Comparison of ENCODE assay signal across 10 cellular contexts in the genomic region with DNA sequence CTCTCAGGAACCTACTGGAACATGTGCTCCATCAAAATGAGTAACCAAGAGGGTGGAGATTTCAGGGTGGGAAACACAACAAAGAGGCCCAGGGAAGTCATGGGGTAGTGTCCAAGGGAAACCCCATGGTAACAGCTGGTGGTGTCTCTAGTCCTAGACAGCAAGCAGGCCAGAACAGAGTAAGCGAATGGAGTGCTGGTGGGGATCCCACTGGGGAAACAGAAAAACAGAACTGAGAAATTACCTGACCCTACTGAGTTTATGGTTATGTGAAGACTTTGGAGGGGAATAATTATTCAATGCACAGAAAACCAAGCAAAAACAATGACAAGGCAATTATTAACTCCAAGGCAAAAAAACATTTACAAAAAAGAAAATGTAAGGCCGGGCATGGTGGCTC.
DNase-seq lines count a peak whose midpoint lies in the region; ATAC-seq and TF ChIP-seq lines count a peak whose summit lies in the region.
"Had no signal": no experiment of that assay in that cellular context is flagged by ENCODE, and none has a peak within 500 bp of the region (broad histone marks: within the 10 kb centered on the region; RNA-seq: fewer than 3 reads in every experiment).

No MANE protein-coding gene starts in this region.

- ATAC-seq in GM18502 (IDR thresholded peaks at IDR 0.05; ENCODE audit: poor library complexity, unreplicated experiment) (peak; percentile 84), HG03039 (IDR thresholded peaks at IDR 0.05; ENCODE audit: unreplicated experiment) (peak; percentile 77), SK-N-SH treated with all-trans-retinoic acid at 6 μM for 48 hours (no peak)

- TF ChIP-seq CTCF in GM20000 (IDR thresholded peaks at IDR 0.05; ENCODE audit: extremely low read depth, missing control alignments) (no peak), choroid plexus epithelial cell (conservative IDR thresholded peaks at IDR 0.05; ENCODE audit: low read depth, low read length) (no peak), GM10266 (IDR thresholded peaks at IDR 0.05; ENCODE audit: control insufficient read depth, insufficient read depth, low read depth, missing control alignments) (no peak)

- in situ Hi-C loops in ACHN (cut with HindIII; ENCODE audit: low pct_ligation_motif_present, low pct_unique_long_range_greater_than_20kb, low sequenced_read_pairs): no loop called here

- no peak overlapping the region for H3K4me3 ChIP-seq in choroid plexus epithelial cell (ENCODE audit: low read depth, low read length)

- DNase-seq in GM20000 (ENCODE audit: low spot score): peak; percentile 38
- peak; percentile 27 for DNase-seq in choroid plexus epithelial cell (ENCODE audit: low read depth)
- DNase-seq in NOMO-1 treated with dmso at 0.1 percent for 144 hours (lab: John Stamatoyannopoulos, UW; ENCODE audit: unreplicated experiment): no peak
- DNase-seq in ACHN: no peak
- no peak for DNase-seq in GM10266 (ENCODE audit: extremely low spot score)
- DNase-seq: activated CD4-positive, CD25-positive, alpha-beta regulatory T cell; activated naive CD8-positive, alpha-beta T cell treated with anti-CD3 and anti-CD28 coated beads, Interleukin-2, amount 10 ng/mL, durations not matched to agents 7 days and 5 days had no signal

TF ChIP-seq in SK-N-SH treated with all-trans-retinoic acid at 6 μM for 48 hours, 23 proteins besides CTCF, POLR2A, EP300 and RAD21:
- TF ChIP-seq, protein P1, sequence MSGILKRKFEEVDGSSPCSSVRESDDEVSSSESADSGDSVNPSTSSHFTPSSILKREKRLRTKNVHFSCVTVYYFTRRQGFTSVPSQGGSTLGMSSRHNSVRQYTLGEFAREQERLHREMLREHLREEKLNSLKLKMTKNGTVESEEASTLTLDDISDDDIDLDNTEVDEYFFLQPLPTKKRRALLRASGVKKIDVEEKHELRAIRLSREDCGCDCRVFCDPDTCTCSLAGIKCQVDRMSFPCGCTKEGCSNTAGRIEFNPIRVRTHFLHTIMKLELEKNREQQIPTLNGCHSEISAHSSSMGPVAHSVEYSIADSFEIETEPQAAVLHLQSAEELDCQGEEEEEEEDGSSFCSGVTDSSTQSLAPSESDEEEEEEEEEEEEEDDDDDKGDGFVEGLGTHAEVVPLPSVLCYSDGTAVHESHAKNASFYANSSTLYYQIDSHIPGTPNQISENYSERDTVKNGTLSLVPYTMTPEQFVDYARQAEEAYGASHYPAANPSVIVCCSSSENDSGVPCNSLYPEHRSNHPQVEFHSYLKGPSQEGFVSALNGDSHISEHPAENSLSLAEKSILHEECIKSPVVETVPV (CRISPR knock-in tag; IDR thresholded peaks at IDR 0.05): no peak
- TF ChIP-seq TCF4 (CRISPR knock-in tag; IDR thresholded peaks at IDR 0.05; ENCODE audit: borderline replicate concordance) (no peak), ESRRG (CRISPR knock-in tag; IDR thresholded peaks at IDR 0.05) (no peak), TOX (CRISPR knock-in tag; IDR thresholded peaks at IDR 0.05; ENCODE audit: borderline replicate concordance) (no peak), CSDC2 (CRISPR knock-in tag; IDR thresholded peaks at IDR 0.05) (no peak), RARB (CRISPR knock-in tag; IDR thresholded peaks at IDR 0.05) (no peak), ZNF8 (CRISPR knock-in tag; IDR thresholded peaks at IDR 0.05) (no peak)
- TF ChIP-seq, protein P2, sequence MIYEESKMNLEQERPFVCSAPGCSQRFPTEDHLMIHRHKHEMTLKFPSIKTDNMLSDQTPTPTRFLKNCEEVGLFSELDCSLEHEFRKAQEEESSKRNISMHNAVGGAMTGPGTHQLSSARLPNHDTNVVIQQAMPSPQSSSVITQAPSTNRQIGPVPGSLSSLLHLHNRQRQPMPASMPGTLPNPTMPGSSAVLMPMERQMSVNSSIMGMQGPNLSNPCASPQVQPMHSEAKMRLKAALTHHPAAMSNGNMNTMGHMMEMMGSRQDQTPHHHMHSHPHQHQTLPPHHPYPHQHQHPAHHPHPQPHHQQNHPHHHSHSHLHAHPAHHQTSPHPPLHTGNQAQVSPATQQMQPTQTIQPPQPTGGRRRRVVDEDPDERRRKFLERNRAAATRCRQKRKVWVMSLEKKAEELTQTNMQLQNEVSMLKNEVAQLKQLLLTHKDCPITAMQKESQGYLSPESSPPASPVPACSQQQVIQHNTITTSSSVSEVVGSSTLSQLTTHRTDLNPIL (CRISPR knock-in tag; IDR thresholded peaks at IDR 0.05; ENCODE audit: low read depth): no peak

Comparison
In these comparisons a context has a peak if more than half of its experiments do, and no peak if none do; other contexts are left out.
1. DNase-seq: peak in GM20000 (single experiment) and choroid plexus epithelial cell (single experiment); none in NOMO-1 treated with dmso at 0.1 percent for 144 hours (single experiment), ACHN (single experiment) and GM10266 (single experiment).